ENCODE assay signal across 1 cellular context in genomic region chr16:31033709-31034492, GRCh38.
TF ChIP-seq lines count a peak whose summit lies in the region.

No MANE protein-coding gene starts in this region.

TF ChIP-seq in HepG2, 621 proteins besides CTCF, POLR2A, EP300 and RAD21 (continued from another document and continues in another):
- TF ChIP-seq, protein P1, sequence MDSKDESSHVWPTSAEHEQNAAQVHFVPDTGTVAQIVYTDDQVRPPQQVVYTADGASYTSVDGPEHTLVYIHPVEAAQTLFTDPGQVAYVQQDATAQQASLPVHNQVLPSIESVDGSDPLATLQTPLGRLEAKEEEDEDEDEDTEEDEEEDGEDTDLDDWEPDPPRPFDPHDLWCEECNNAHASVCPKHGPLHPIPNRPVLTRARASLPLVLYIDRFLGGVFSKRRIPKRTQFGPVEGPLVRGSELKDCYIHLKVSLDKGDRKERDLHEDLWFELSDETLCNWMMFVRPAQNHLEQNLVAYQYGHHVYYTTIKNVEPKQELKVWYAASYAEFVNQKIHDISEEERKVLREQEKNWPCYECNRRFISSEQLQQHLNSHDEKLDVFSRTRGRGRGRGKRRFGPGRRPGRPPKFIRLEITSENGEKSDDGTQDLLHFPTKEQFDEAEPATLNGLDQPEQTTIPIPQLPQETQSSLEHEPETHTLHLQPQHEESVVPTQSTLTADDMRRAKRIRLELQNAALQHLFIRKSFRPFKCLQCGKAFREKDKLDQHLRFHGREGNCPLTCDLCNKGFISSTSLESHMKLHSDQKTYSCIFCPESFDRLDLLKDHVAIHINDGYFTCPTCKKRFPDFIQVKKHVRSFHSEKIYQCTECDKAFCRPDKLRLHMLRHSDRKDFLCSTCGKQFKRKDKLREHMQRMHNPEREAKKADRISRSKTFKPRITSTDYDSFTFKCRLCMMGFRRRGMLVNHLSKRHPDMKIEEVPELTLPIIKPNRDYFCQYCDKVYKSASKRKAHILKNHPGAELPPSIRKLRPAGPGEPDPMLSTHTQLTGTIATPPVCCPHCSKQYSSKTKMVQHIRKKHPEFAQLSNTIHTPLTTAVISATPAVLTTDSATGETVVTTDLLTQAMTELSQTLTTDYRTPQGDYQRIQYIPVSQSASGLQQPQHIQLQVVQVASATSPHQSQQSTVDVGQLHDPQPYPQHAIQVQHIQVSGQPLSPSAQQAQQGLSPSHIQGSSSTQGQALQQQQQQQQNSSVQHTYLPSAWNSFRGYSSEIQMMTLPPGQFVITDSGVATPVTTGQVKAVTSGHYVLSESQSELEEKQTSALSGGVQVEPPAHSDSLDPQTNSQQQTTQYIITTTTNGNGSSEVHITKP (CRISPR knock-in tag; IDR thresholded peaks at IDR 0.05; ENCODE audit: low read depth): peak; percentile 31; the same call in 1 of the 2 replicates
- peak; percentile 37; the same call in 1 of the 2 replicates for TF ChIP-seq ZC3H13 (CRISPR knock-in tag; IDR thresholded peaks at IDR 0.05)
- TF ChIP-seq, protein P2, sequence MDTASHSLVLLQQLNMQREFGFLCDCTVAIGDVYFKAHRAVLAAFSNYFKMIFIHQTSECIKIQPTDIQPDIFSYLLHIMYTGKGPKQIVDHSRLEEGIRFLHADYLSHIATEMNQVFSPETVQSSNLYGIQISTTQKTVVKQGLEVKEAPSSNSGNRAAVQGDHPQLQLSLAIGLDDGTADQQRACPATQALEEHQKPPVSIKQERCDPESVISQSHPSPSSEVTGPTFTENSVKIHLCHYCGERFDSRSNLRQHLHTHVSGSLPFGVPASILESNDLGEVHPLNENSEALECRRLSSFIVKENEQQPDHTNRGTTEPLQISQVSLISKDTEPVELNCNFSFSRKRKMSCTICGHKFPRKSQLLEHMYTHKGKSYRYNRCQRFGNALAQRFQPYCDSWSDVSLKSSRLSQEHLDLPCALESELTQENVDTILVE (CRISPR knock-in tag; IDR thresholded peaks at IDR 0.05): peak; percentile 42; the same call in 1 of the 2 replicates
- TF ChIP-seq ATM (IDR thresholded peaks at IDR 0.05; ENCODE audit: borderline replicate concordance): no peak
- TF ChIP-seq RXRB (CRISPR knock-in tag; IDR thresholded peaks at IDR 0.05; ENCODE audit: borderline replicate concordance): peak; percentile 37; the same call in 1 of the 2 replicates
- peak; percentile 95 for TF ChIP-seq SAP130 (CRISPR knock-in tag; IDR thresholded peaks at IDR 0.05; ENCODE audit: low read depth)
- no peak for TF ChIP-seq DNMT1 (CRISPR knock-in tag; IDR thresholded peaks at IDR 0.05)
- peak; percentile 99 for TF ChIP-seq THAP11 (CRISPR knock-in tag; IDR thresholded peaks at IDR 0.05)
- TF ChIP-seq, protein P3, sequence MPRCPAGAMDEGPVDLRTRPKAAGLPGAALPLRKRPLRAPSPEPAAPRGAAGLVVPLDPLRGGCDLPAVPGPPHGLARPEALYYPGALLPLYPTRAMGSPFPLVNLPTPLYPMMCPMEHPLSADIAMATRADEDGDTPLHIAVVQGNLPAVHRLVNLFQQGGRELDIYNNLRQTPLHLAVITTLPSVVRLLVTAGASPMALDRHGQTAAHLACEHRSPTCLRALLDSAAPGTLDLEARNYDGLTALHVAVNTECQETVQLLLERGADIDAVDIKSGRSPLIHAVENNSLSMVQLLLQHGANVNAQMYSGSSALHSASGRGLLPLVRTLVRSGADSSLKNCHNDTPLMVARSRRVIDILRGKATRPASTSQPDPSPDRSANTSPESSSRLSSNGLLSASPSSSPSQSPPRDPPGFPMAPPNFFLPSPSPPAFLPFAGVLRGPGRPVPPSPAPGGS (CRISPR knock-in tag; IDR thresholded peaks at IDR 0.05): peak; percentile 92
- TF ChIP-seq ZNF253 (CRISPR knock-in tag; IDR thresholded peaks at IDR 0.05; ENCODE audit: borderline replicate concordance): no peak
- no peak for TF ChIP-seq RFXANK (CRISPR knock-in tag; IDR thresholded peaks at IDR 0.05)
- TF ChIP-seq ZNF709 (CRISPR knock-in tag; IDR thresholded peaks at IDR 0.05): peak; percentile 44; the same call in 1 of the 2 replicates
- TF ChIP-seq ZNF121 (CRISPR knock-in tag; IDR thresholded peaks at IDR 0.05): peak; percentile 47; the same call in 1 of the 2 replicates
- TF ChIP-seq ZNF496 (CRISPR knock-in tag; IDR thresholded peaks at IDR 0.05; ENCODE audit: insufficient replicate concordance): no peak
- TF ChIP-seq POGZ (CRISPR knock-in tag; IDR thresholded peaks at IDR 0.05): no peak
- peak; percentile 57; the same call in 1 of the 2 replicates for TF ChIP-seq TBX2 (CRISPR knock-in tag; IDR thresholded peaks at IDR 0.05; ENCODE audit: borderline replicate concordance)
- no peak for TF ChIP-seq ZNF775 (CRISPR knock-in tag; IDR thresholded peaks at IDR 0.05; ENCODE audit: borderline replicate concordance)
- TF ChIP-seq ZNF513 (CRISPR knock-in tag; conservative IDR thresholded peaks at IDR 0.05): no peak
- TF ChIP-seq ZNF790 (CRISPR knock-in tag; IDR thresholded peaks at IDR 0.05; ENCODE audit: borderline replicate concordance): no peak; the same call in 1 of the 2 replicates
- TF ChIP-seq, protein P4, sequence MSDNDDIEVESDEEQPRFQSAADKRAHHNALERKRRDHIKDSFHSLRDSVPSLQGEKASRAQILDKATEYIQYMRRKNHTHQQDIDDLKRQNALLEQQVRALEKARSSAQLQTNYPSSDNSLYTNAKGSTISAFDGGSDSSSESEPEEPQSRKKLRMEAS (IDR thresholded peaks at IDR 0.05): peak; percentile 66
- peak; percentile 88 for TF ChIP-seq ZNF333 (CRISPR knock-in tag; IDR thresholded peaks at IDR 0.05; ENCODE audit: borderline replicate concordance)
- TF ChIP-seq ZNF749 (CRISPR knock-in tag; IDR thresholded peaks at IDR 0.05; ENCODE audit: borderline replicate concordance): no peak
- no peak for TF ChIP-seq ZSCAN5A (CRISPR knock-in tag; IDR thresholded peaks at IDR 0.05; ENCODE audit: borderline replicate concordance)
- no peak; the same call in 1 of the 2 replicates for TF ChIP-seq NFATC3 (CRISPR knock-in tag; IDR thresholded peaks at IDR 0.05)
- peak; percentile 74; the same call in 1 of the 2 replicates for TF ChIP-seq ZSCAN9 (CRISPR knock-in tag; IDR thresholded peaks at IDR 0.05; ENCODE audit: borderline replicate concordance)
- TF ChIP-seq ZNF816 (CRISPR knock-in tag; IDR thresholded peaks at IDR 0.05; ENCODE audit: borderline replicate concordance): no peak
- 0 out of 2 replicates have a peak, but pooled peaks have one; percentile 15 for TF ChIP-seq ZFP90 (CRISPR knock-in tag; IDR thresholded peaks at IDR 0.05; ENCODE audit: borderline replicate concordance)
- no peak; the same call in 1 of the 2 replicates for TF ChIP-seq ZNF703 (CRISPR knock-in tag; IDR thresholded peaks at IDR 0.05; ENCODE audit: borderline replicate concordance)
- 0 out of 2 replicates have a peak, but pooled peaks have one; percentile 35 for TF ChIP-seq ZNF776 (CRISPR knock-in tag; IDR thresholded peaks at IDR 0.05)
- TF ChIP-seq NFKBIZ (CRISPR knock-in tag; IDR thresholded peaks at IDR 0.05): peak; percentile 18; the same call in 1 of the 2 replicates
- TF ChIP-seq, protein P5, sequence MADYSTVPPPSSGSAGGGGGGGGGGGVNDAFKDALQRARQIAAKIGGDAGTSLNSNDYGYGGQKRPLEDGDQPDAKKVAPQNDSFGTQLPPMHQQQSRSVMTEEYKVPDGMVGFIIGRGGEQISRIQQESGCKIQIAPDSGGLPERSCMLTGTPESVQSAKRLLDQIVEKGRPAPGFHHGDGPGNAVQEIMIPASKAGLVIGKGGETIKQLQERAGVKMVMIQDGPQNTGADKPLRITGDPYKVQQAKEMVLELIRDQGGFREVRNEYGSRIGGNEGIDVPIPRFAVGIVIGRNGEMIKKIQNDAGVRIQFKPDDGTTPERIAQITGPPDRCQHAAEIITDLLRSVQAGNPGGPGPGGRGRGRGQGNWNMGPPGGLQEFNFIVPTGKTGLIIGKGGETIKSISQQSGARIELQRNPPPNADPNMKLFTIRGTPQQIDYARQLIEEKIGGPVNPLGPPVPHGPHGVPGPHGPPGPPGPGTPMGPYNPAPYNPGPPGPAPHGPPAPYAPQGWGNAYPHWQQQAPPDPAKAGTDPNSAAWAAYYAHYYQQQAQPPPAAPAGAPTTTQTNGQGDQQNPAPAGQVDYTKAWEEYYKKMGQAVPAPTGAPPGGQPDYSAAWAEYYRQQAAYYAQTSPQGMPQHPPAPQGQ (CRISPR knock-in tag; IDR thresholded peaks at IDR 0.05; ENCODE audit: borderline replicate concordance): no peak
- TF ChIP-seq, protein P6, sequence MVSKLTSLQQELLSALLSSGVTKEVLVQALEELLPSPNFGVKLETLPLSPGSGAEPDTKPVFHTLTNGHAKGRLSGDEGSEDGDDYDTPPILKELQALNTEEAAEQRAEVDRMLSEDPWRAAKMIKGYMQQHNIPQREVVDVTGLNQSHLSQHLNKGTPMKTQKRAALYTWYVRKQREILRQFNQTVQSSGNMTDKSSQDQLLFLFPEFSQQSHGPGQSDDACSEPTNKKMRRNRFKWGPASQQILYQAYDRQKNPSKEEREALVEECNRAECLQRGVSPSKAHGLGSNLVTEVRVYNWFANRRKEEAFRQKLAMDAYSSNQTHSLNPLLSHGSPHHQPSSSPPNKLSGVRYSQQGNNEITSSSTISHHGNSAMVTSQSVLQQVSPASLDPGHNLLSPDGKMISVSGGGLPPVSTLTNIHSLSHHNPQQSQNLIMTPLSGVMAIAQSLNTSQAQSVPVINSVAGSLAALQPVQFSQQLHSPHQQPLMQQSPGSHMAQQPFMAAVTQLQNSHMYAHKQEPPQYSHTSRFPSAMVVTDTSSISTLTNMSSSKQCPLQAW (CRISPR knock-in tag; IDR thresholded peaks at IDR 0.05): no peak; the same call in 1 of the 2 replicates
- TF ChIP-seq ZNF629 (CRISPR knock-in tag; conservative IDR thresholded peaks at IDR 0.05): peak; percentile 43; the same call in 1 of the 2 replicates
- 0 out of 2 replicates have a peak, but pooled peaks have one; percentile 51 for TF ChIP-seq ZNF17 (CRISPR knock-in tag; IDR thresholded peaks at IDR 0.05)
- no peak for TF ChIP-seq ZNF564 (CRISPR knock-in tag; IDR thresholded peaks at IDR 0.05)
- TF ChIP-seq ZNF296 (CRISPR knock-in tag; conservative IDR thresholded peaks at IDR 0.05): 0 out of 2 replicates have a peak, but pooled peaks have one; percentile 54
- TF ChIP-seq GTF3A (CRISPR knock-in tag; conservative IDR thresholded peaks at IDR 0.05): no peak
- no peak for TF ChIP-seq ZNF230 (CRISPR knock-in tag; IDR thresholded peaks at IDR 0.05)
- TF ChIP-seq ZXDC (CRISPR knock-in tag; IDR thresholded peaks at IDR 0.05): no peak
